Comparison of ENCODE assay signal across 9 cellular contexts in genomic region chr2:3942841-3943240, GRCh38.
"Had no signal": no experiment of that assay in that cellular context is flagged by ENCODE, and none has a peak within 500 bp of the region (broad histone marks: within the 10 kb centered on the region; RNA-seq: fewer than 3 reads in every experiment).

No MANE protein-coding gene starts in this region.

- H3K9ac ChIP-seq: GM23248 had no signal

- ATAC-seq: HCT116, K562 had no signal

- H3K9me3 ChIP-seq: HAP-1 had no signal

- H2AFZ ChIP-seq: GM23248 had no signal

- DNase-seq: GM23248, GOT3, HFFc6, IMR-90, KG1 had no signal

- H3K4me3 ChIP-seq: GM23248, HAP-1, K562 had no signal

- FAIRE-seq: H54, K562 had no signal

- H3K36me3 ChIP-seq: HAP-1 had no signal

- H3K4me1 ChIP-seq: HAP-1 had no signal

- H3K27ac ChIP-seq: GM23248 had no signal
